In genomic region chr20:35954907-35955251, GRCh38 we compare ENCODE assay signal across 8 cellular contexts. TPM values are rescaled to one million over a fixed set of nuclear protein-coding genes. Genes with fewer than 3 reads are reported as not detected.
A peak's percentile ranks its signal among the peaks of the same experiment; 100 is the strongest.
DNase-seq lines count a peak whose midpoint lies in the region; ATAC-seq and TF ChIP-seq lines count a peak whose summit lies in the region.

No MANE protein-coding gene starts in this region.

- no peak for TF ChIP-seq CTCF in GM10266 (IDR thresholded peaks at IDR 0.05; ENCODE audit: control insufficient read depth, insufficient read depth, low read depth, missing control alignments)

- H3K36me3 Mint-ChIP-seq in CD4-positive, CD25-positive, alpha-beta regulatory T cell: no peaks in the 10 kb centered on the region

- peak overlapping the region; percentile 99 for H3K27ac ChIP-seq in CD4-positive, CD25-positive, alpha-beta regulatory T cell (ENCODE audit: insufficient read depth, low read length, poor library complexity, severe bottlenecking)
- H3K27ac ChIP-seq in SK-N-MC (peak overlapping the region; percentile 14; the same call in 1 of the 2 replicates), mucosa of rectum (ENCODE audit: low read depth in 2 of 2, low read length in 2 of 2) (peak overlapping the region; percentile 99)

- H3K4me1 Mint-ChIP-seq in CD4-positive, CD25-positive, alpha-beta regulatory T cell: peaks cover 6 to 43% (median 20%) of the 10 kb centered on the region in 4 donors

- no peaks in the 10 kb centered on the region for H3K9me3 ChIP-seq in CD4-positive, CD25-positive, alpha-beta regulatory T cell (ENCODE audit: control insufficient read depth in 2 of 2, low read length in 2 of 2)
- H3K9me3 ChIP-seq in SK-N-MC (ENCODE audit: low read depth, low read length): no peaks in the 10 kb centered on the region
- H3K9me3 ChIP-seq in mucosa of rectum (ENCODE audit: control insufficient read depth in 2 of 2, low read length in 2 of 2): no peaks in the 10 kb centered on the region

- peak overlapping the region; percentile 91 to 99 (median 99) for H3K4me3 Mint-ChIP-seq in CD4-positive, CD25-positive, alpha-beta regulatory T cell

- H3K36me3 ChIP-seq in CD4-positive, CD25-positive, alpha-beta regulatory T cell (ENCODE audit: control insufficient read depth, insufficient read depth, low read length): no peaks in the 10 kb centered on the region
- H3K36me3 ChIP-seq in SK-N-MC (ENCODE audit: insufficient read depth, low read length) (no peaks in the 10 kb centered on the region; the same call in 1 of the 2 replicates), mucosa of rectum (ENCODE audit: control insufficient read depth in 2 of 2, insufficient read depth in 2 of 2, low read length in 2 of 2) (no peaks in the 10 kb centered on the region)

- H3K9ac ChIP-seq in SK-N-MC (ENCODE audit: insufficient read length) (peak overlapping the region; percentile 95), mucosa of rectum (ENCODE audit: low read depth in 1 of 2, low read length in 2 of 2) (peak overlapping the region; percentile 94 to 100)

- peaks cover 30% of the 10 kb centered on the region for H3K4me1 ChIP-seq in CD4-positive, CD25-positive, alpha-beta regulatory T cell (ENCODE audit: control insufficient read depth, insufficient read depth, low read length, poor library complexity, severe bottlenecking)
- H3K4me1 ChIP-seq in mucosa of rectum (ENCODE audit: control insufficient read depth in 2 of 2, insufficient read depth in 2 of 2, low read length in 2 of 2): peaks cover 19 to 21% of the 10 kb centered on the region in 2 donors

- H3K27ac Mint-ChIP-seq in CD4-positive, CD25-positive, alpha-beta regulatory T cell: peak overlapping the region; percentile 99 to 100 (median 100)

- peaks cover 8% of the 10 kb centered on the region for H3K27me3 Mint-ChIP-seq in CD4-positive, CD25-positive, alpha-beta regulatory T cell

- ATAC-seq in CD4-positive, CD25-positive, alpha-beta regulatory T cell (ENCODE audit: low read depth in 2 of 2): no peak
- ATAC-seq in GM21825 (IDR thresholded peaks at IDR 0.05; ENCODE audit: unreplicated experiment): peak; percentile 1
- no peak for ATAC-seq in HG02970 (IDR thresholded peaks at IDR 0.05; ENCODE audit: low FRiP score, unreplicated experiment)

- H3K9me3 Mint-ChIP-seq in CD4-positive, CD25-positive, alpha-beta regulatory T cell: peaks cover 0 to 2% (median 0%) of the 10 kb centered on the region in 7 donors

- H3K27me3 ChIP-seq in CD4-positive, CD25-positive, alpha-beta regulatory T cell (ENCODE audit: control insufficient read depth, insufficient read depth, low read length): no peaks in the 10 kb centered on the region
- H3K27me3 ChIP-seq in mucosa of rectum (ENCODE audit: control insufficient read depth in 2 of 2, insufficient read depth in 2 of 2, low read length in 2 of 2): no peaks in the 10 kb centered on the region

- peak; percentile 48 to 76 (median 69) for DNase-seq in CD4-positive, CD25-positive, alpha-beta regulatory T cell
- DNase-seq in SK-N-MC (ENCODE audit: low read depth, low spot score): no peak
- peak; percentile 25 for DNase-seq in effector CD4-positive, alpha-beta T cell
- no peak for DNase-seq in GM10266 (ENCODE audit: extremely low spot score)
- DNase-seq in activated effector memory CD4-positive, alpha-beta T cell treated with anti-CD3 and anti-CD28 coated beads, Interleukin-2, amount 50 U/mL, for 16 hours: no peak

- peak overlapping the region; percentile 89 for H3K4me3 ChIP-seq in CD4-positive, CD25-positive, alpha-beta regulatory T cell (ENCODE audit: low read depth, low read length)
- H3K4me3 ChIP-seq in SK-N-MC: peak overlapping the region; percentile 89
- H3K4me3 ChIP-seq in mucosa of rectum (ENCODE audit: low read length in 2 of 2): peak overlapping the region; percentile 96

RNA-seq across cellular contexts. Expression of gene SCAND1, which starts 0.6 kb away (rescaled TPM):
- total RNA-seq in CD4-positive, CD25-positive, alpha-beta regulatory T cell: 83.3 TPM
- 100 to 1,000 TPM; 166 to 258 (median 234) TPM for polyA plus RNA-seq in CD4-positive, CD25-positive, alpha-beta regulatory T cell

RNA-seq across cellular contexts. Expression of gene CNBD2, which starts 13.5 kb away (rescaled TPM):
- total RNA-seq in CD4-positive, CD25-positive, alpha-beta regulatory T cell: 24.8 TPM
- polyA plus RNA-seq in CD4-positive, CD25-positive, alpha-beta regulatory T cell: 10 to 100 TPM in 2 of 4 donors, 1 to 10 TPM in 2; 8.5 to 16.0 (median 10.2) TPM

Comparison
In these comparisons a context has a peak if more than half of its experiments do, and no peak if none do; other contexts are left out.
1. DNase-seq: peak in CD4-positive, CD25-positive, alpha-beta regulatory T cell (3 of 3) and effector CD4-positive, alpha-beta T cell (single experiment); none in SK-N-MC (single experiment), GM10266 (single experiment) and activated effector memory CD4-positive, alpha-beta T cell treated with anti-CD3 and anti-CD28 coated beads, Interleukin-2, amount 50 U/mL, for 16 hours (single experiment).
2. H3K27ac ChIP-seq: peak in every context shown above with its lines; median percentile 99 in CD4-positive, CD25-positive, alpha-beta regulatory T cell; 99 in mucosa of rectum; 14 in SK-N-MC.
3. Peak in every context shown above with its lines, with median percentiles within 50 percentile points of each other: H3K4me3 ChIP-seq.